ENCODE assay signal across 8 cellular contexts in genomic region chr3:9951598-9951961, GRCh38. TPM values are rescaled to one million over a fixed set of nuclear protein-coding genes. Genes with fewer than 3 reads are reported as not detected.
DNase-seq lines count a peak whose midpoint lies in the region; ATAC-seq, FAIRE-seq and TF ChIP-seq lines count a peak whose summit lies in the region.

No MANE protein-coding gene starts in this region.

- no peaks in the 10 kb centered on the region for H3K9me3 ChIP-seq in mammary epithelial cell (replicated peaks; ENCODE audit: insufficient read depth, low read length)

- H3K27ac ChIP-seq in mammary epithelial cell (ENCODE audit: insufficient read depth, low read depth, low read length) = no peak overlapping the region

- H4K20me1 ChIP-seq in mammary epithelial cell (ENCODE audit: insufficient read depth, low read length) = no peaks in the 10 kb centered on the region

- CTCF ChIA-PET in mammary epithelial cell (lab: Charles Lee; ENCODE audit: low non-redundant PET) = no interaction called here

- in situ Hi-C loops in mammary epithelial cell (cut with MboI; ENCODE audit: low sequenced_read_pairs in 2 of 2) = no loop called here

- no peaks in the 10 kb centered on the region for H3K27me3 ChIP-seq in mammary epithelial cell (ENCODE audit: insufficient read depth, low read length)

- peaks cover 6 to 20% (median 15%) of the 10 kb centered on the region in 4 donors for H3K4me1 Mint-ChIP-seq in naive thymus-derived CD8-positive, alpha-beta T cell

- no peak for TF ChIP-seq CTCF in mammary epithelial cell (conservative IDR thresholded peaks at IDR 0.05 in 1 of 2, IDR thresholded peaks at IDR 0.05 in 1 of 2; ENCODE audit: extremely low read depth in 1 of 2, insufficient read depth in 1 of 2, low read depth in 1 of 2, low read length in 2 of 2)
- no peak for TF ChIP-seq CTCF in D721Med (IDR thresholded peaks at IDR 0.05; ENCODE audit: insufficient read depth, missing control alignments)

- H3K4me3 ChIP-seq in mammary epithelial cell (replicated peaks in 1 of 3; ENCODE audit: insufficient read depth in 1 of 3, low read depth in 2 of 3, low read length in 3 of 3) = peak overlapping the region in 2 of 3 experiments; percentile 55 to 62

- no peaks in the 10 kb centered on the region for H3K36me3 Mint-ChIP-seq in naive thymus-derived CD8-positive, alpha-beta T cell

- peak overlapping the region; percentile 77 to 91 (median 88) for H3K4me3 Mint-ChIP-seq in naive thymus-derived CD8-positive, alpha-beta T cell

- H3K4me1 ChIP-seq in mammary epithelial cell (ENCODE audit: insufficient read depth, low read length) = peaks cover 17% of the 10 kb centered on the region

- H3K36me3 ChIP-seq in mammary epithelial cell (ENCODE audit: insufficient read depth, low read length) = no peaks in the 10 kb centered on the region

- no peaks in the 10 kb centered on the region for H3K27me3 Mint-ChIP-seq in naive thymus-derived CD8-positive, alpha-beta T cell

- H3K9ac ChIP-seq in mammary epithelial cell (ENCODE audit: insufficient read depth, low read length) = no peak overlapping the region

- intact Hi-C loops in mammary epithelial cell (cut with micrococcal nuclease) = no loop called here

- POLR2A ChIA-PET in naive thymus-derived CD8-positive, alpha-beta T cell (lab: Charles Lee) = interaction anchor here (0.8 to 6.8 kb wide), 7 partner anchors 9 to 290 kb away, joined by 3 to 73 read pairs (median 3); partner anchors contain the start of genes CRELD1, EMC3, IL17RE and TTLL3

- H3K79me2 ChIP-seq in mammary epithelial cell (ENCODE audit: insufficient read depth, low read length) = no peaks in the 10 kb centered on the region

- DNase-seq in COLO668 (lab: John Stamatoyannopoulos, UW; ENCODE audit: unreplicated experiment) (peak; percentile 22), mammary epithelial cell (no peak), NCI-H524 treated with DMSO at 0.1 percent for 48 hours (lab: John Stamatoyannopoulos, UW) (no peak), D721Med (ENCODE audit: insufficient read length, low spot score) (no peak)
- DNase-seq in naive thymus-derived CD8-positive, alpha-beta T cell = no peak

- H3K9me3 Mint-ChIP-seq in naive thymus-derived CD8-positive, alpha-beta T cell = no peaks in the 10 kb centered on the region

- no TSS peak for BruUV-seq in mammary epithelial cell (replicated peaks; lab: Mats Ljungman, UMichigan)

- FAIRE-seq in D721Med (lab: Jason Lieb, UNC) = no peak

- H3K4me2 ChIP-seq in mammary epithelial cell (ENCODE audit: insufficient read depth, low read depth, low read length) = peak overlapping the region; percentile 81

- dilution Hi-C loops in mammary epithelial cell (cut with HindIII; ENCODE audit: low sequenced_read_pairs) = loop anchor here (5.0 kb wide), 1 partner anchor 56 kb away; no protein-coding TSS in a partner anchor

- peak overlapping the region in 6 of 10 donors; percentile 27 to 94 (median 60) for H3K27ac Mint-ChIP-seq in naive thymus-derived CD8-positive, alpha-beta T cell

- peak overlapping the region; percentile 72 for H2AFZ ChIP-seq in mammary epithelial cell (ENCODE audit: low read depth, low read length)

- WGBS in mammary epithelial cell (ENCODE audit: low coverage, missing lambda C conversion rate) = 38% methylated on average over 7 of the region's 10 CpGs

- ATAC-seq in HG02852 (IDR thresholded peaks at IDR 0.05; ENCODE audit: unreplicated experiment) (peak; percentile 5), GM18520 (IDR thresholded peaks at IDR 0.05; ENCODE audit: unreplicated experiment) (no peak), HG03097 (IDR thresholded peaks at IDR 0.05; ENCODE audit: low FRiP score, unreplicated experiment) (no peak)
- peak; percentile 2 to 12 for ATAC-seq in naive thymus-derived CD8-positive, alpha-beta T cell

RNA-seq across cellular contexts. Expression of gene PRRT3, which starts 0.6 kb away (rescaled TPM):
- 1 to 10 TPM; 1.8 to 2.0 TPM for total RNA-seq in mammary epithelial cell
- polyA plus RNA-seq in mammary epithelial cell = 0.70 TPM
- 1.9 TPM for polyA minus RNA-seq in mammary epithelial cell
- total RNA-seq in naive thymus-derived CD8-positive, alpha-beta T cell = 1 to 10 TPM; 5.5 to 6.3 TPM
- polyA plus RNA-seq in naive thymus-derived CD8-positive, alpha-beta T cell = 1 to 10 TPM; 2.2 to 4.4 (median 3.1) TPM

RNA-seq across cellular contexts. Expression of gene CRELD1, which starts 17.9 kb away (rescaled TPM):
- 10 to 100 TPM; 12.6 to 18.2 TPM for total RNA-seq in mammary epithelial cell
- 13.0 TPM for polyA plus RNA-seq in mammary epithelial cell
- polyA minus RNA-seq in mammary epithelial cell = 13.6 TPM
- total RNA-seq in naive thymus-derived CD8-positive, alpha-beta T cell = 10 to 100 TPM; 53.4 to 58.3 TPM
- 10 to 100 TPM; 25.5 to 33.3 (median 29.2) TPM for polyA plus RNA-seq in naive thymus-derived CD8-positive, alpha-beta T cell

RNA-seq across cellular contexts. Expression of gene IL17RC, which starts 34.7 kb away (rescaled TPM):
- 10 to 100 TPM; 17.8 to 46.8 TPM for total RNA-seq in mammary epithelial cell
- polyA plus RNA-seq in mammary epithelial cell = 12.8 TPM
- polyA minus RNA-seq in mammary epithelial cell = 9.2 TPM
- total RNA-seq in naive thymus-derived CD8-positive, alpha-beta T cell = under 1 TPM; 0.39 to 0.66 TPM
- polyA plus RNA-seq in naive thymus-derived CD8-positive, alpha-beta T cell = 10 to 100 TPM in 1 of 3 donors, 1 to 10 TPM in 2; 9.5 to 10.0 (median 9.8) TPM

RNA-seq across cellular contexts. Expression of gene EMC3, which starts 35.1 kb away (rescaled TPM):
- 10 to 100 TPM; 45.0 to 49.4 TPM for total RNA-seq in mammary epithelial cell
- 98.8 TPM for polyA plus RNA-seq in mammary epithelial cell
- polyA minus RNA-seq in mammary epithelial cell = 41.0 TPM
- total RNA-seq in naive thymus-derived CD8-positive, alpha-beta T cell = 10 to 100 TPM; 31.3 to 35.6 TPM
- 10 to 100 TPM; 52.6 to 61.5 (median 55.4) TPM for polyA plus RNA-seq in naive thymus-derived CD8-positive, alpha-beta T cell

RNA-seq across cellular contexts. Expression of gene IL17RE, which starts 48.9 kb away (rescaled TPM):
- 10 to 100 TPM; 10.6 to 13.3 TPM for total RNA-seq in mammary epithelial cell
- 10.2 TPM for polyA plus RNA-seq in mammary epithelial cell
- 18.0 TPM for polyA minus RNA-seq in mammary epithelial cell
- total RNA-seq in naive thymus-derived CD8-positive, alpha-beta T cell = 1 to 10 TPM in 1 of 2 experiments, under 1 TPM in 1; 0.88 to 1.3 TPM
- polyA plus RNA-seq in naive thymus-derived CD8-positive, alpha-beta T cell = under 1 TPM in 2 of 3 donors, not detected in 1; 0.16 to 0.64 TPM

Comparison
In these comparisons a context has a peak if more than half of its experiments do, and no peak if none do; other contexts are left out.
1. ATAC-seq: peak in HG02852 (single experiment) and naive thymus-derived CD8-positive, alpha-beta T cell (2 of 2); none in GM18520 (single experiment) and HG03097 (single experiment).
2. RNA of gene IL17RC, which starts 34.7 kb away (total RNA-seq): 17.8 to 46.8 TPM in mammary epithelial cell; 0.39 to 0.66 TPM in naive thymus-derived CD8-positive, alpha-beta T cell; every median in the first group is over 10 times any median in the second.